In genomic region chr2:10036095-10036879, GRCh38 we compare ENCODE assay signal across 8 cellular contexts. TPM values are rescaled to one million over a fixed set of nuclear protein-coding genes. Genes with fewer than 3 reads are reported as not detected.
DNase-seq lines count a peak whose midpoint lies in the region; ATAC-seq and TF ChIP-seq lines count a peak whose summit lies in the region.

No MANE protein-coding gene starts in this region.

- H3K9me3 Mint-ChIP-seq in MCF 10A (ENCODE audit: unreplicated experiment) (no peaks in the 10 kb centered on the region), immature natural killer cell (no peaks in the 10 kb centered on the region)

- H3K4me1 Mint-ChIP-seq in MCF 10A (ENCODE audit: insufficient read depth, unreplicated experiment): no peaks in the 10 kb centered on the region
- peaks cover 26 to 38% of the 10 kb centered on the region in 2 donors for H3K4me1 Mint-ChIP-seq in immature natural killer cell

- peaks cover 12% of the 10 kb centered on the region for H3K4me1 ChIP-seq in Panc1 (ENCODE audit: control insufficient read depth, insufficient read depth, low read length)

- intact Hi-C loops in Panc1 (cut with micrococcal nuclease; ENCODE audit: unreplicated experiment): no loop called here
- intact Hi-C loops in MCF 10A (cut with micrococcal nuclease): no loop called here

- H3K27me3 Mint-ChIP-seq in MCF 10A (ENCODE audit: insufficient read depth, unreplicated experiment) (no peaks in the 10 kb centered on the region), immature natural killer cell (ENCODE audit: low read depth in 3 of 3) (peaks cover 0 to 4% (median 0%) of the 10 kb centered on the region in 3 donors)

- TF ChIP-seq CTCF in Panc1 (IDR thresholded peaks at IDR 0.05) (peak; percentile 84), MCF 10A (IDR thresholded peaks at IDR 0.05; ENCODE audit: unreplicated experiment) (peak; percentile 49)

- in situ Hi-C loops in Panc1 (cut with HindIII; ENCODE audit: low pct_unique_long_range_greater_than_20kb, low sequenced_read_pairs): no loop called here

- DNase-seq in AG20443 (ENCODE audit: low spot score): peak; percentile 81
- peak; percentile 17 for DNase-seq in Panc1 (ENCODE audit: low read depth, low spot score)
- DNase-seq in MCF 10A (ENCODE audit: unreplicated experiment): peak; percentile 91
- peak; percentile 46 to 58 (median 47) for DNase-seq in immature natural killer cell
- DNase-seq in stimulated activated CD4-positive, alpha-beta T cell treated with anti-CD3 and anti-CD28 coated beads, Interleukin-4, amount 100 ng/mL, for 4 hours: peak; percentile 18 to 37
- DNase-seq in SKM-1 (lab: John Stamatoyannopoulos, UW; ENCODE audit: unreplicated experiment): no peak

- H3K27ac Mint-ChIP-seq in MCF 10A (ENCODE audit: low read depth, unreplicated experiment): no peak overlapping the region
- H3K27ac Mint-ChIP-seq in immature natural killer cell: peak overlapping the region in 5 of 6 donors; percentile 16 to 80 (median 53)

- no peaks in the 10 kb centered on the region for H3K27me3 ChIP-seq in Panc1 (ENCODE audit: control insufficient read depth, insufficient read depth, low read length)

- no peaks in the 10 kb centered on the region for H3K9me3 ChIP-seq in Panc1 (ENCODE audit: control insufficient read depth, insufficient read depth, low read depth, low read length)

- H3K36me3 ChIP-seq in Panc1 (ENCODE audit: control insufficient read depth, insufficient read depth, low read length): no peaks in the 10 kb centered on the region

- POLR2A ChIA-PET in Panc1 (lab: Charles Lee): no interaction called here
- POLR2A ChIA-PET in MCF 10A (lab: Yijun Ruan, JAX): interaction anchor here (0.7 kb wide), 1 partner anchor 81 kb away, joined by 3 read pairs; no protein-coding TSS in a partner anchor

- no peak overlapping the region for H3K4me3 Mint-ChIP-seq in MCF 10A (ENCODE audit: unreplicated experiment)
- H3K4me3 Mint-ChIP-seq in immature natural killer cell: peak overlapping the region in 4 of 5 donors; percentile 22 to 73 (median 66)

- CTCF ChIA-PET in Panc1 (lab: Charles Lee): interaction anchor here (0.5 to 1.9 kb wide), 4 partner anchors 10 to 52 kb away, joined by 3 to 10 read pairs (median 4); no protein-coding TSS in a partner anchor
- CTCF ChIA-PET in MCF 10A (lab: Yijun Ruan, JAX): interaction anchor here (0.6 to 1.9 kb wide), 8 partner anchors 11 to 701 kb away, joined by 3 to 9 read pairs (median 4); no protein-coding TSS in a partner anchor

- H3K36me3 Mint-ChIP-seq in MCF 10A (ENCODE audit: insufficient read depth, unreplicated experiment) (no peaks in the 10 kb centered on the region), immature natural killer cell (peaks cover 0 to 3% (median 0%) of the 10 kb centered on the region in 3 donors)

- H3K4me3 ChIP-seq in Panc1 (ENCODE audit: low read depth in 2 of 2, low read length in 2 of 2): no peak overlapping the region

- BruUV-seq in Panc1 (replicated peaks; lab: Mats Ljungman, UMichigan) (no TSS peak), MCF 10A (replicated peaks; lab: Mats Ljungman, UMichigan) (no TSS peak)

- H3K27ac ChIP-seq in Panc1 (ENCODE audit: low read length): peak overlapping the region; percentile 85

- ATAC-seq in GM19023 (IDR thresholded peaks at IDR 0.05; ENCODE audit: unreplicated experiment): peak; percentile 49
- ATAC-seq in Panc1: peak; percentile 89
- ATAC-seq in HG03469 (IDR thresholded peaks at IDR 0.05; ENCODE audit: unreplicated experiment): no peak

RNA-seq across cellular contexts. Expression of gene KLF11, which starts 7.1 kb away (rescaled TPM):
- total RNA-seq in Panc1 (2021; ENCODE audit: unreplicated experiment): 23.7 TPM
- polyA plus RNA-seq in Panc1 (2012; ENCODE audit: insufficient read length): 14.0 TPM
- total RNA-seq in MCF 10A (2022): 7.1 and 10.0 TPM in 2 replicates
- 10 to 100 TPM; 10.5 to 18.8 (median 11.7) TPM for polyA plus RNA-seq in immature natural killer cell

RNA-seq across cellular contexts. Expression of gene CYS1, which starts 43.9 kb away (rescaled TPM):
- total RNA-seq in Panc1 (2021; ENCODE audit: unreplicated experiment): 20.4 TPM
- polyA plus RNA-seq in Panc1 (2012; ENCODE audit: insufficient read length): 28.5 TPM
- total RNA-seq in MCF 10A (2022): not detected in 2 replicates
- polyA plus RNA-seq in immature natural killer cell: not detected

Comparison
In these comparisons a context has a peak if more than half of its experiments do, and no peak if none do; other contexts are left out.
1. RNA of gene CYS1, which starts 43.9 kb away (total RNA-seq): 20.4 TPM in Panc1 (single experiment); not detected in MCF 10A; every median in the first group is over 10 times any median in the second.